11 cellular contexts compared by ENCODE assay signal in genomic region chr17:17778308-17779014, GRCh38. TPM values are rescaled to one million over a fixed set of nuclear protein-coding genes. Genes with fewer than 3 reads are reported as not detected.
A peak's percentile ranks its signal among the peaks of the same experiment; 100 is the strongest.
DNase-seq lines count a peak whose midpoint lies in the region; ATAC-seq and TF ChIP-seq lines count a peak whose summit lies in the region.
"Had no signal": no experiment of that assay in that cellular context is flagged by ENCODE, and none has a peak within 500 bp of the region (broad histone marks: within the 10 kb centered on the region; RNA-seq: fewer than 3 reads in every experiment).

No MANE protein-coding gene starts in this region.

- no peaks in the 10 kb centered on the region for H3K4me1 Mint-ChIP-seq in T-helper 2 cell treated with Interferon-gamma antibody and Interleukin-4, amounts not matched to agents 5 μg/mL and 100 μg/mL, for 36 hours (ENCODE audit: low read depth)

- H3K9me3 Mint-ChIP-seq in T-helper 2 cell treated with Interferon-gamma antibody and Interleukin-4, amounts not matched to agents 5 μg/mL and 100 μg/mL, for 36 hours: no peaks in the 10 kb centered on the region
- H3K9me3 Mint-ChIP-seq: activated T-cell treated with anti-CD3 and anti-CD28 coated beads, Interleukin-2, amount 50 U/mL, for 72 hours had no signal

- ATAC-seq in HG02759 (IDR thresholded peaks at IDR 0.05; ENCODE audit: unreplicated experiment) (no peak), GM18511 (IDR thresholded peaks at IDR 0.05; ENCODE audit: unreplicated experiment) (no peak)
- ATAC-seq: activated T-cell treated with anti-CD3 and anti-CD28 coated beads, Interleukin-2, amount 50 U/mL, for 72 hours had no signal

- peaks cover 12% of the 10 kb centered on the region for H3K27me3 Mint-ChIP-seq in T-helper 2 cell treated with Interferon-gamma antibody and Interleukin-4, amounts not matched to agents 5 μg/mL and 100 μg/mL, for 36 hours (ENCODE audit: low read depth)

- DNase-seq in Ammon's horn (ENCODE audit: low spot score) (peak; percentile 67), brain pericyte (ENCODE audit: low read depth, low spot score) (peak; percentile 16), left ventricle myocardium inferior (peak; percentile 84), prostate gland (ENCODE audit: low spot score) (no peak), DMS79 (lab: John Stamatoyannopoulos, UW) (no peak)
- DNase-seq in T-helper 2 cell treated with Interferon-gamma antibody and Interleukin-4, amounts not matched to agents 5 μg/mL and 100 μg/mL, for 36 hours (ENCODE audit: low spot score): no peak
- DNase-seq: activated T-cell treated with anti-CD3 and anti-CD28 coated beads, Interleukin-2, amount 50 U/mL, for 72 hours; NCI-H2107 had no signal

- peaks cover 78% of the 10 kb centered on the region for H3K4me1 ChIP-seq in left ventricle myocardium inferior
- H3K4me1 ChIP-seq in prostate gland (replicated peaks): peaks cover 21% of the 10 kb centered on the region

- WGBS in prostate gland: 62% methylated on average over 8 of the region's 8 CpGs

- no peaks in the 10 kb centered on the region for H3K36me3 ChIP-seq in left ventricle myocardium inferior
- H3K36me3 ChIP-seq in prostate gland: no peaks in the 10 kb centered on the region
- H3K36me3 ChIP-seq: neutrophil had no signal

- H3K9me3 ChIP-seq in left ventricle myocardium inferior (replicated peaks) (no peaks in the 10 kb centered on the region), prostate gland (no peaks in the 10 kb centered on the region)
- H3K9me3 ChIP-seq: neutrophil had no signal

- no peak for TF ChIP-seq POLR2A in prostate gland (IDR thresholded peaks at IDR 0.05)

- peak overlapping the region; percentile 95 for H3K27ac ChIP-seq in left ventricle myocardium inferior (replicated peaks)
- H3K27ac ChIP-seq in prostate gland: peak overlapping the region; percentile 57 to 70
- H3K27ac ChIP-seq: neutrophil had no signal

- no peaks in the 10 kb centered on the region for H3K36me3 Mint-ChIP-seq in T-helper 2 cell treated with Interferon-gamma antibody and Interleukin-4, amounts not matched to agents 5 μg/mL and 100 μg/mL, for 36 hours (ENCODE audit: low read depth)

- H3K4me3 ChIP-seq in left ventricle myocardium inferior (no peak overlapping the region), prostate gland (no peak overlapping the region)

- no peaks in the 10 kb centered on the region for H3K27me3 ChIP-seq in left ventricle myocardium inferior (ENCODE audit: low read depth)
- H3K27me3 ChIP-seq in prostate gland (replicated peaks; ENCODE audit: insufficient read depth): no peaks in the 10 kb centered on the region

- H3K27ac Mint-ChIP-seq in T-helper 2 cell treated with Interferon-gamma antibody and Interleukin-4, amounts not matched to agents 5 μg/mL and 100 μg/mL, for 36 hours: no peak overlapping the region
- H3K27ac Mint-ChIP-seq: activated T-cell treated with anti-CD3 and anti-CD28 coated beads, Interleukin-2, amount 50 U/mL, for 72 hours had no signal

- intact Hi-C loops in left ventricle myocardium inferior (cut with micrococcal nuclease): no loop called here
- intact Hi-C loops in prostate gland (cut with DNase I): no loop called here

- no peak for TF ChIP-seq CTCF in left ventricle myocardium inferior (IDR thresholded peaks at IDR 0.05; ENCODE audit: borderline replicate concordance)
- TF ChIP-seq CTCF in prostate gland (IDR thresholded peaks at IDR 0.05): no peak

- no peak overlapping the region for H3K4me3 Mint-ChIP-seq in T-helper 2 cell treated with Interferon-gamma antibody and Interleukin-4, amounts not matched to agents 5 μg/mL and 100 μg/mL, for 36 hours
- H3K4me3 Mint-ChIP-seq: activated T-cell treated with anti-CD3 and anti-CD28 coated beads, Interleukin-2, amount 50 U/mL, for 72 hours had no signal

RNA-seq across cellular contexts. Expression of gene SREBF1, which starts 58.3 kb away (rescaled TPM):
- total RNA-seq in left ventricle myocardium inferior (10.2 TPM), prostate gland (100 to 1,000 TPM; 134 to 299 TPM)

Comparison
In these comparisons a context has a peak if more than half of its experiments do, and no peak if none do; other contexts are left out.
1. DNase-seq: peak in Ammon's horn (single experiment), brain pericyte (single experiment) and left ventricle myocardium inferior (single experiment); none in prostate gland (single experiment), T-helper 2 cell treated with Interferon-gamma antibody and Interleukin-4, amounts not matched to agents 5 μg/mL and 100 μg/mL, for 36 hours (single experiment) and DMS79 (single experiment).
2. RNA of gene SREBF1, which starts 58.3 kb away (total RNA-seq): 134 to 299 TPM in prostate gland; 10.2 TPM in left ventricle myocardium inferior (single experiment); every median in the first group is over 10 times any median in the second.